In the genomic region with DNA sequence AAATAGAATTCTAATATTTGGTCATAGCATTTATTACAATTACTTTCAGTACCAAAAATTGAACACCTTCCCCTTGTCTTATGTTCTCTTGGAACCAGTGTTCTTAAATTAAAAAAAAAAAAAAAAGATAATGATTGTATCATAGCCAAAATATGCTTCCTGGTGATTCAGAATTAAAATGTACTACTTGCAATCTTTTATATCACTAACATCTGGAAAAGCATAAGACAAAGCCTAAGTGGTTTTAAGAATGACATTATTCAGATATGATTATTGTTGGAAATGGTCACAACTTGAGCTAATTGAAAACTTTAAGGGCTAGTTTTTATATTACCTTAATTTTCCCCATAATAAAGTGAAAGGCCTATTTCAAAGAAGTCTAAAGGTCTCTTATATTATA, we compare ENCODE assay signal across 16 cellular contexts.
"Had no signal": no experiment of that assay in that cellular context is flagged by ENCODE, and none has a peak within 500 bp of the region (broad histone marks: within the 10 kb centered on the region; RNA-seq: fewer than 3 reads in every experiment).

No MANE protein-coding gene starts in this region.

- H3K4me3 ChIP-seq: breast epithelium, mucosa of descending colon, thyroid gland had no signal

- H3K4me1 Mint-ChIP-seq: activated naive CD4-positive, alpha-beta T cell treated with anti-CD3 and anti-CD28 coated beads, Interleukin-2, amount 50 U/mL, for 24 hours; immature natural killer cell had no signal

- DNase-seq: activated CD4-positive, alpha-beta T cell treated with anti-CD3 and anti-CD28 coated beads, Interleukin-2, amount 50 U/mL, for 4 hours; activated CD4-positive, CD25-positive, alpha-beta regulatory T cell treated with anti-CD3 and anti-CD28 coated beads, Interleukin-2, amount 50 U/mL, for 72 hours; activated effector memory CD4-positive, alpha-beta T cell treated with Interleukin-2 at 50 U/mL for 16 hours; activated T-cell treated with anti-CD3 and anti-CD28 coated beads, Interleukin-2, amount 50 U/mL, for 24 hours; amniotic stem cell; effector CD4-positive, alpha-beta T cell; immature natural killer cell; mammary epithelial cell; mucosa of descending colon; thyroid gland had no signal

- H3K4me1 ChIP-seq: breast epithelium had no signal

- H3K27me3 Mint-ChIP-seq: activated naive CD4-positive, alpha-beta T cell treated with anti-CD3 and anti-CD28 coated beads, Interleukin-2, amount 50 U/mL, for 24 hours; activated T-cell treated with anti-CD3 and anti-CD28 coated beads, Interleukin-2, amount 50 U/mL, for 24 hours; natural killer cell treated with Interleukin-12 subunit alpha and Interleukin-12 subunit beta and Interleukin-15 and Interleukin-18, amount 100 ng/mL, for 72 hours had no signal

- H3K27ac ChIP-seq: breast epithelium, thyroid gland had no signal

- H3K36me3 Mint-ChIP-seq: activated naive CD4-positive, alpha-beta T cell treated with anti-CD3 and anti-CD28 coated beads, Interleukin-2, amount 50 U/mL, for 24 hours; immature natural killer cell; natural killer cell treated with Interleukin-12 subunit alpha and Interleukin-12 subunit beta and Interleukin-15 and Interleukin-18, amount 100 ng/mL, for 72 hours had no signal

- H3K4me3 Mint-ChIP-seq: activated naive CD4-positive, alpha-beta T cell treated with anti-CD3 and anti-CD28 coated beads, Interleukin-2, amount 50 U/mL, for 24 hours; activated T-cell treated with anti-CD3 and anti-CD28 coated beads, Interleukin-2, amount 50 U/mL, for 24 hours; immature natural killer cell; natural killer cell treated with Interleukin-12 subunit alpha and Interleukin-12 subunit beta and Interleukin-15 and Interleukin-18, amount 100 ng/mL, for 72 hours had no signal

- H3K27me3 ChIP-seq: breast epithelium, thyroid gland had no signal

- H3K27ac Mint-ChIP-seq: activated naive CD4-positive, alpha-beta T cell treated with anti-CD3 and anti-CD28 coated beads, Interleukin-2, amount 50 U/mL, for 24 hours; activated T-cell treated with anti-CD3 and anti-CD28 coated beads, Interleukin-2, amount 50 U/mL, for 24 hours; immature natural killer cell; natural killer cell treated with Interleukin-12 subunit alpha and Interleukin-12 subunit beta and Interleukin-15 and Interleukin-18, amount 100 ng/mL, for 72 hours had no signal

- H3K9me3 ChIP-seq: breast epithelium, mucosa of descending colon, thyroid gland had no signal

- H3K36me3 ChIP-seq: breast epithelium, thyroid gland had no signal

- ATAC-seq: left lobe of liver; mucosa of descending colon; natural killer cell treated with Interleukin-12 subunit alpha and Interleukin-12 subunit beta and Interleukin-15 and Interleukin-18, amount 100 ng/mL, for 72 hours had no signal

- H3K9me3 Mint-ChIP-seq: activated naive CD4-positive, alpha-beta T cell treated with anti-CD3 and anti-CD28 coated beads, Interleukin-2, amount 50 U/mL, for 24 hours; activated T-cell treated with anti-CD3 and anti-CD28 coated beads, Interleukin-2, amount 50 U/mL, for 24 hours had no signal

- FAIRE-seq: endothelial cell of umbilical vein, urothelium cell line had no signal
